In the genomic region with DNA sequence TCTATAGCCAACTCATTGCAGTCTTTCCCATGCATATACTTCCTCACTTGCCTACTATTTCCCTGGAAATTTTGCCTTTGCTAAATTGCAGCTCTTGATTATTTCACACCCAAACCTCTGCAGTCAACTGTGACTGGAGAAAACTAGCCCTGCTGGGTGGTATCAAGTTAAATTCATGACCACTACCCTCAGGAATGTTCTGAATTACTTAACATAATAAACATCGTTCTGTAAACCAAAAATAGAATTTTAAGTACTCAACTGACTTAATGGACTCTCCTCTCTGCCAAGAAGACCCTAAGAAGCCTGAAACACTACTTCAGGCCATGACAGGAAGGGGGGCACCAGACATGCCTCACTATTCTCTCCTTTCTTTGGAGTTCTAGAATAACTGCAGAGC, we compare ENCODE assay signal across 19 cellular contexts.
DNase-seq lines count a peak whose midpoint lies in the region; ATAC-seq and TF ChIP-seq lines count a peak whose summit lies in the region.
"Had no signal": no experiment of that assay in that cellular context is flagged by ENCODE, and none has a peak within 500 bp of the region (broad histone marks: within the 10 kb centered on the region; RNA-seq: fewer than 3 reads in every experiment).

No MANE protein-coding gene starts in this region.

- H3K27ac ChIP-seq in thoracic aorta = peak overlapping the region in 1 of 2 donors; percentile 45
- H3K27ac ChIP-seq: BLaER1 treated with 17β-estradiol and CSF1 and Interleukin-3, amounts not matched to agents 10 nM and 100 nM had no signal

- H3K4me3 ChIP-seq in astrocyte of the spinal cord (ENCODE audit: low read depth, low read length) (no peak overlapping the region), thoracic aorta (no peak overlapping the region)
- H3K4me3 ChIP-seq: BLaER1 treated with 17β-estradiol and CSF1 and Interleukin-3, amounts not matched to agents 10 nM and 100 nM had no signal

- H3K4me1 ChIP-seq in thoracic aorta (ENCODE audit: control insufficient read depth in 1 of 2, low read depth in 2 of 2) = peaks cover 0 to 10% of the 10 kb centered on the region in 2 donors
- H3K4me1 ChIP-seq: BLaER1 treated with 17β-estradiol and CSF1 and Interleukin-3, amounts not matched to agents 10 nM and 100 nM had no signal

- in situ Hi-C loops in astrocyte of the spinal cord (cut with HindIII; ENCODE audit: low sequenced_read_pairs) = no loop called here

- intact Hi-C loops in posterior vena cava (cut with DNase I) = no loop called here

- TF ChIP-seq CTCF in astrocyte of the spinal cord (IDR thresholded peaks at IDR 0.05; ENCODE audit: low read depth, low read length) (no peak), thoracic aorta (IDR thresholded peaks at IDR 0.05) (no peak)

- H3K9me3 ChIP-seq in thoracic aorta = no peaks in the 10 kb centered on the region
- H3K9me3 ChIP-seq: BLaER1 treated with 17β-estradiol and CSF1 and Interleukin-3, amounts not matched to agents 10 nM and 100 nM had no signal

- ATAC-seq in thoracic aorta (ENCODE audit: insufficient number of reproducible peaks, low FRiP score, low read depth) (peak; percentile 70), HG02642 (IDR thresholded peaks at IDR 0.05; ENCODE audit: poor library complexity, unreplicated experiment) (no peak)
- ATAC-seq: Panc1, SK-N-SH treated with all-trans-retinoic acid at 6 μM for 48 hours had no signal

- DNase-seq in M059J (ENCODE audit: low read depth) = peak; percentile 9
- peak; percentile 55 for DNase-seq in astrocyte of the spinal cord (ENCODE audit: low read depth, low spot score)
- DNase-seq in iris pigment epithelial cell (ENCODE audit: low read depth) = peak; percentile 18
- no peak for DNase-seq in thoracic aorta (ENCODE audit: low spot score)
- no peak for DNase-seq in NCI-H510A (lab: John Stamatoyannopoulos, UW)
- no peak for DNase-seq in posterior vena cava (ENCODE audit: low spot score)
- DNase-seq: DMS153, EL, H7, Kasumi-1, MV-4-11, NCI-H146, NCI-H345, NCI-H69, SHP77 had no signal

- H3K27me3 ChIP-seq in thoracic aorta (replicated peaks; ENCODE audit: insufficient read depth) = no peaks in the 10 kb centered on the region
- H3K27me3 ChIP-seq: BLaER1 treated with 17β-estradiol and CSF1 and Interleukin-3, amounts not matched to agents 10 nM and 100 nM had no signal

- no peaks in the 10 kb centered on the region for H3K36me3 ChIP-seq in thoracic aorta
- H3K36me3 ChIP-seq: BLaER1 treated with 17β-estradiol and CSF1 and Interleukin-3, amounts not matched to agents 10 nM and 100 nM had no signal

Comparison
In these comparisons a context has a peak if more than half of its experiments do, and no peak if none do; other contexts are left out.
1. DNase-seq: peak in M059J (single experiment), astrocyte of the spinal cord (single experiment) and iris pigment epithelial cell (single experiment); none in thoracic aorta (single experiment), NCI-H510A (single experiment) and posterior vena cava (single experiment).